8 cellular contexts compared by ENCODE assay signal in the genomic region with DNA sequence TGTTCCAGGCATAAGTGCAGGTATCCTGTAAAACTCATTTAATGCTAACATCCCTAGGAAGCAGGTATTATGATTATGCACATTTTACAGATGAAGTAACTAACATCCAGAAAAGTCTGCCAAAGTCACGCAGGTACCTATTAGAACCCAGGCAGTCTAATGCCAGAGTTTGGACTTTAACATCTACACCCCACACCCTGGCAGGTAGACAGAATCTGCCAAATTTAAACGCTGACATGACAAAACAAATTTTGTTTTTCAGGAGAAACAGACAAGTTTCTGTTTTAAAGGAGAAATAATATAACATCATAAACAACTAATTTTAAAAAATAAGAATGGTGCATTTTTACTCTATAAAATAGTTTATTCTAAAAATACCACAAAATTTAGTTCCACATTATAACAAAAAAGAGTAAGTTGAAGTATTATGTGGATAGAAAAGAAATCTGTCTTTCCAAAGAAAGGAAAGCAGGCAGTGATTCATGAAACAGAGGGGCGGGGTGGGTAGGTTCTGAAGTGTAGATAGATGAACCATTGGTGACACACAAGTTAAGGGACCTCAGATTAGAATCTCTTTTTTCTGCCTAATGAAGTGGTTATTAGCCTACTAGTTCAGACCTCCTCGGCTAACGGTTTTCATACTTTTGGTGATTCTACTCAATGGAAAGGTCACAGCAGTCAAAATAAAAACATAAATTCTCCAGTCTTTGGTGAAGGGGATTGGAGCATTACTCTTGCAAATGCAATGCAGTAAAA. TPM values are rescaled to one million over a fixed set of nuclear protein-coding genes. Genes with fewer than 3 reads are reported as not detected.
A peak's percentile ranks its signal among the peaks of the same experiment; 100 is the strongest.
DNase-seq lines count a peak whose midpoint lies in the region; ATAC-seq and TF ChIP-seq lines count a peak whose summit lies in the region.

No MANE protein-coding gene starts in this region.

- peak overlapping the region in 1 of 2 donors; percentile 76 for H3K4me3 ChIP-seq in CD4-positive, alpha-beta memory T cell (ENCODE audit: low read length in 2 of 2)
- peak overlapping the region; percentile 95 for H3K4me3 ChIP-seq in HUES6 (ENCODE audit: low read depth, low read length)

- H3K9me3 ChIP-seq in CD4-positive, alpha-beta memory T cell (ENCODE audit: control insufficient read depth in 1 of 2, low read length in 2 of 2), result no peaks in the 10 kb centered on the region
- H3K9me3 ChIP-seq in HUES6 (ENCODE audit: control insufficient read depth, insufficient read depth, low read depth, low read length), result no peaks in the 10 kb centered on the region

- intact Hi-C loops in CD4-positive, alpha-beta memory T cell (cut with micrococcal nuclease), result no loop called here
- intact Hi-C loops in activated CD8-positive, alpha-beta T cell treated with anti-CD3 and anti-CD28 coated beads for 36 hours (cut with micrococcal nuclease), result no loop called here

- no peak overlapping the region for H3K27ac ChIP-seq in CD4-positive, alpha-beta memory T cell (ENCODE audit: low read depth, low read length)
- H3K27ac ChIP-seq in HUES6 (ENCODE audit: low read depth, low read length), result no peak overlapping the region

- peak in 1 of 5 donors; percentile 38 for DNase-seq in CD4-positive, alpha-beta memory T cell
- peak; percentile 33 for DNase-seq in activated CD8-positive, alpha-beta T cell treated with anti-CD3 and anti-CD28 coated beads for 36 hours
- DNase-seq in left lobe of liver (ENCODE audit: low spot score), result no peak
- DNase-seq in putamen (ENCODE audit: low spot score), result no peak
- DNase-seq in NOMO-1 (lab: John Stamatoyannopoulos, UW; ENCODE audit: unreplicated experiment in 2 of 2), result no peak
- DNase-seq in stimulated activated CD4-positive, alpha-beta T cell treated with anti-CD3 and anti-CD28 coated beads, Interleukin-2, amount 100 ng/mL, for 48 hours, result no peak
- DNase-seq in NCI-H2171 (lab: John Stamatoyannopoulos, UW), result no peak

- peaks cover 20 to 31% (median 21%) of the 10 kb centered on the region in 4 donors for H3K4me1 Mint-ChIP-seq in CD4-positive, alpha-beta memory T cell
- H3K4me1 Mint-ChIP-seq in activated CD8-positive, alpha-beta T cell treated with anti-CD3 and anti-CD28 coated beads for 36 hours (ENCODE audit: low read depth), result peaks cover 14% of the 10 kb centered on the region

- no peaks in the 10 kb centered on the region for H3K27me3 ChIP-seq in CD4-positive, alpha-beta memory T cell (ENCODE audit: insufficient read depth, low read length)
- no peaks in the 10 kb centered on the region for H3K27me3 ChIP-seq in HUES6 (ENCODE audit: control insufficient read depth, insufficient read depth, low read length)

- H3K9ac ChIP-seq in HUES6 (ENCODE audit: low read length), result peak overlapping the region; percentile 25

- peaks cover 0 to 4% of the 10 kb centered on the region in 2 donors for H3K27me3 Mint-ChIP-seq in CD4-positive, alpha-beta memory T cell
- peaks cover 11% of the 10 kb centered on the region for H3K27me3 Mint-ChIP-seq in activated CD8-positive, alpha-beta T cell treated with anti-CD3 and anti-CD28 coated beads for 36 hours

- peaks cover 32% of the 10 kb centered on the region for H3K4me1 ChIP-seq in CD4-positive, alpha-beta memory T cell (ENCODE audit: insufficient read depth, low read length)
- H3K4me1 ChIP-seq in HUES6 (ENCODE audit: control insufficient read depth, insufficient read depth, low read length), result peaks cover 7% of the 10 kb centered on the region

- peak overlapping the region in 4 of 7 donors; percentile 1 to 91 (median 8) for H3K27ac Mint-ChIP-seq in CD4-positive, alpha-beta memory T cell
- H3K27ac Mint-ChIP-seq in activated CD8-positive, alpha-beta T cell treated with anti-CD3 and anti-CD28 coated beads for 36 hours, result no peak overlapping the region

- CTCF ChIA-PET in CD4-positive, alpha-beta memory T cell (lab: Charles Lee; ENCODE audit: partially characterized antibody), result no interaction called here
- CTCF ChIA-PET in activated CD8-positive, alpha-beta T cell treated with anti-CD3 and anti-CD28 coated beads for 36 hours (lab: Charles Lee), result no interaction called here

- POLR2A ChIA-PET in CD4-positive, alpha-beta memory T cell (lab: Charles Lee; ENCODE audit: partially characterized antibody), result no interaction called here
- POLR2A ChIA-PET in activated CD8-positive, alpha-beta T cell treated with anti-CD3 and anti-CD28 coated beads for 36 hours (lab: Charles Lee), result no interaction called here

- no peak for TF ChIP-seq CTCF in activated CD8-positive, alpha-beta T cell treated with anti-CD3 and anti-CD28 coated beads for 36 hours (IDR thresholded peaks at IDR 0.05)

- H3K36me3 ChIP-seq in CD4-positive, alpha-beta memory T cell (ENCODE audit: insufficient read depth, low read length), result no peaks in the 10 kb centered on the region
- peaks cover 35% of the 10 kb centered on the region for H3K36me3 ChIP-seq in HUES6 (ENCODE audit: control insufficient read depth, insufficient read depth, low read length)

- H3K9me3 Mint-ChIP-seq in CD4-positive, alpha-beta memory T cell, result peaks cover 0 to 5% (median 0%) of the 10 kb centered on the region in 8 donors
- H3K9me3 Mint-ChIP-seq in activated CD8-positive, alpha-beta T cell treated with anti-CD3 and anti-CD28 coated beads for 36 hours, result no peaks in the 10 kb centered on the region

- peak overlapping the region; percentile 71 to 94 (median 91) for H3K4me3 Mint-ChIP-seq in CD4-positive, alpha-beta memory T cell
- peak overlapping the region; percentile 94 for H3K4me3 Mint-ChIP-seq in activated CD8-positive, alpha-beta T cell treated with anti-CD3 and anti-CD28 coated beads for 36 hours

- no peak for ATAC-seq in activated CD8-positive, alpha-beta T cell treated with anti-CD3 and anti-CD28 coated beads for 36 hours
- ATAC-seq in left lobe of liver, result peak; percentile 68

- H3K36me3 Mint-ChIP-seq in CD4-positive, alpha-beta memory T cell, result peaks cover 0 to 4% of the 10 kb centered on the region in 2 donors
- H3K36me3 Mint-ChIP-seq in activated CD8-positive, alpha-beta T cell treated with anti-CD3 and anti-CD28 coated beads for 36 hours (ENCODE audit: low read depth), result peaks cover 26% of the 10 kb centered on the region

RNA-seq across cellular contexts. Expression of a gene that starts 1.7 kb away (rescaled TPM):
- under 1 TPM; 0.30 to 0.38 TPM for total RNA-seq in CD4-positive, alpha-beta memory T cell
- polyA plus RNA-seq in CD4-positive, alpha-beta memory T cell, result under 1 TPM in 1 of 2 donors, not detected in 1; 0.01 TPM
- 10 to 100 TPM; 37.1 to 37.3 TPM for total RNA-seq in activated CD8-positive, alpha-beta T cell treated with anti-CD3 and anti-CD28 coated beads for 36 hours
- 0.35 TPM for total RNA-seq in left lobe of liver

RNA-seq across cellular contexts. Expression of a gene that starts 56.3 kb away (rescaled TPM):
- total RNA-seq in CD4-positive, alpha-beta memory T cell, result 10 to 100 TPM; 12.8 to 13.9 TPM
- polyA plus RNA-seq in CD4-positive, alpha-beta memory T cell, result 1 to 10 TPM; 1.2 to 2.9 TPM
- total RNA-seq in activated CD8-positive, alpha-beta T cell treated with anti-CD3 and anti-CD28 coated beads for 36 hours, result 1 to 10 TPM; 5.4 to 5.5 TPM
- total RNA-seq in left lobe of liver, result 3.6 TPM

Comparison
In these comparisons a context has a peak if more than half of its experiments do, and no peak if none do; other contexts are left out.
1. RNA of a gene that starts 1.7 kb away (total RNA-seq): 37.1 to 37.3 TPM in activated CD8-positive, alpha-beta T cell treated with anti-CD3 and anti-CD28 coated beads for 36 hours; 0.30 to 0.38 TPM in CD4-positive, alpha-beta memory T cell and 0.35 TPM in left lobe of liver (single experiment); every median in the first group is over 10 times any median in the second.